Comparison of ENCODE assay signal across 12 cellular contexts in genomic region chr3:52347716-52348635, GRCh38.
"Had no signal": no experiment of that assay in that cellular context is flagged by ENCODE, and none has a peak within 500 bp of the region (broad histone marks: within the 10 kb centered on the region; RNA-seq: fewer than 3 reads in every experiment).

No MANE protein-coding gene starts in this region.

- H3K4me1 ChIP-seq: upper lobe of left lung had no signal

- H3K27me3 Mint-ChIP-seq: activated naive CD8-positive, alpha-beta T cell treated with anti-CD3 and anti-CD28 coated beads, Interleukin-2, amount 10 ng/mL, durations not matched to agents 7 days and 5 days; naive B cell had no signal

- ATAC-seq: activated T-cell treated with anti-CD3 and anti-CD28 coated beads, Interleukin-2, amount 50 U/mL, for 4 hours; stimulated activated naive CD8-positive, alpha-beta T cell treated with anti-CD3 and anti-CD28 coated beads, Interleukin-15, Interleukin-2, amounts not matched to agents 100 U/mL and 50 U/mL, for 24 hours had no signal

- H3K9me3 Mint-ChIP-seq: activated naive CD8-positive, alpha-beta T cell treated with anti-CD3 and anti-CD28 coated beads, Interleukin-2, amount 10 ng/mL, durations not matched to agents 7 days and 5 days; activated T-cell treated with anti-CD3 and anti-CD28 coated beads, Interleukin-2, amount 50 U/mL, for 4 hours; naive B cell had no signal

- H3K27ac ChIP-seq: hepatocyte, upper lobe of left lung had no signal

- DNase-seq: activated CD4-positive, CD25-positive, alpha-beta regulatory T cell treated with anti-CD3 and anti-CD28 coated beads, Interleukin-2, amount 50 U/mL, for 72 hours; activated gamma-delta T cell; activated naive CD8-positive, alpha-beta T cell treated with anti-CD3 and anti-CD28 coated beads, Interleukin-2, amount 10 ng/mL, durations not matched to agents 7 days and 5 days; activated T-cell treated with anti-CD3 and anti-CD28 coated beads, Interleukin-2, amount 50 U/mL, for 4 hours; left ventricle myocardium inferior; naive B cell; retina; stimulated activated CD4-positive, alpha-beta T cell treated with anti-CD3 and anti-CD28 coated beads, Interleukin-4, amount 100 ng/mL, for 24 hours; stimulated activated naive CD8-positive, alpha-beta T cell treated with anti-CD3 and anti-CD28 coated beads, Interleukin-15, Interleukin-2, amounts not matched to agents 100 U/mL and 50 U/mL, for 24 hours had no signal

- H3K79me2 ChIP-seq: hepatocyte had no signal

- H3K27ac Mint-ChIP-seq: activated naive CD8-positive, alpha-beta T cell treated with anti-CD3 and anti-CD28 coated beads, Interleukin-2, amount 10 ng/mL, durations not matched to agents 7 days and 5 days had no signal

- H3K4me1 Mint-ChIP-seq: activated naive CD8-positive, alpha-beta T cell treated with anti-CD3 and anti-CD28 coated beads, Interleukin-2, amount 10 ng/mL, durations not matched to agents 7 days and 5 days had no signal

- H3K36me3 Mint-ChIP-seq: activated naive CD8-positive, alpha-beta T cell treated with anti-CD3 and anti-CD28 coated beads, Interleukin-2, amount 10 ng/mL, durations not matched to agents 7 days and 5 days had no signal

- H3K9me3 ChIP-seq: esophagus muscularis mucosa, left ventricle myocardium inferior, upper lobe of left lung had no signal

- H3K4me3 ChIP-seq: esophagus muscularis mucosa, hepatocyte, left ventricle myocardium inferior, upper lobe of left lung had no signal

- H2AFZ ChIP-seq: hepatocyte had no signal

- H3K27me3 ChIP-seq: esophagus muscularis mucosa, hepatocyte, upper lobe of left lung had no signal

- H3K4me3 Mint-ChIP-seq: activated naive CD8-positive, alpha-beta T cell treated with anti-CD3 and anti-CD28 coated beads, Interleukin-2, amount 10 ng/mL, durations not matched to agents 7 days and 5 days; activated T-cell treated with anti-CD3 and anti-CD28 coated beads, Interleukin-2, amount 50 U/mL, for 4 hours had no signal

- H3K4me2 ChIP-seq: hepatocyte had no signal
